Comparison of ENCODE assay signal across 8 cellular contexts in genomic region chr16:80804451-80805383, GRCh38. TPM values are rescaled to one million over a fixed set of nuclear protein-coding genes. Genes with fewer than 3 reads are reported as not detected.
DNase-seq lines count a peak whose midpoint lies in the region; ATAC-seq and TF ChIP-seq lines count a peak whose summit lies in the region.

Gene CDYL2 (minus strand): TSS chr16:80804598. CDS start chr16:80804173, 425 bp downstream.

- no peaks in the 10 kb centered on the region for H3K9me3 ChIP-seq in neural progenitor cell (ENCODE audit: low read depth)

- peaks cover 12% of the 10 kb centered on the region for H3K9me3 Mint-ChIP-seq in activated T-cell treated with anti-CD3 and anti-CD28 coated beads, Interleukin-2, amount 50 U/mL, for 24 hours
- no peaks in the 10 kb centered on the region for H3K9me3 Mint-ChIP-seq in neural progenitor cell

- H3K27ac ChIP-seq in neural progenitor cell: no peak within 1 kb of the TSS

- no peaks in the 10 kb centered on the region for H4K20me1 ChIP-seq in neural progenitor cell (ENCODE audit: low read depth)

- DNase-seq in DMS53 treated with DMSO at 0.1 percent for 48 hours (lab: John Stamatoyannopoulos, UW; ENCODE audit: unreplicated experiment) (peak; percentile 13), M059J (ENCODE audit: low read depth) (peak; percentile 28), fibroblast of mammary gland (ENCODE audit: low read depth) (no peak), neural progenitor cell (ENCODE audit: low spot score) (peak; percentile 75), NCI-H2029 treated with DMSO at 0.1 percent for 48 hours (lab: John Stamatoyannopoulos, UW) (no peak), HK-2 (ENCODE audit: unreplicated experiment) (no peak)
- DNase-seq in activated T-cell treated with anti-CD3 and anti-CD28 coated beads, Interleukin-2, amount 50 U/mL, for 24 hours: peak; percentile 71

- peaks cover 4% of the 10 kb centered on the region for H3F3A ChIP-seq in neural progenitor cell (ENCODE audit: low read depth)

- H3K36me3 ChIP-seq in neural progenitor cell: no peaks in the 10 kb centered on the region

- H2AFZ ChIP-seq in neural progenitor cell (replicated peaks): peak within 1 kb of the TSS; percentile 92

- H3K4me3 Mint-ChIP-seq in activated T-cell treated with anti-CD3 and anti-CD28 coated beads, Interleukin-2, amount 50 U/mL, for 24 hours: peak within 1 kb of the TSS; percentile 90
- H3K4me3 Mint-ChIP-seq in neural progenitor cell: peak within 1 kb of the TSS; percentile 95

- no peaks in the 10 kb centered on the region for H3K4me1 ChIP-seq in neural progenitor cell

- H3K27me3 ChIP-seq in neural progenitor cell: peaks cover 89% of the 10 kb centered on the region

- H3K79me2 ChIP-seq in neural progenitor cell (ENCODE audit: low read depth): no peaks in the 10 kb centered on the region

- peaks cover 6% of the 10 kb centered on the region for H3K36me3 Mint-ChIP-seq in activated T-cell treated with anti-CD3 and anti-CD28 coated beads, Interleukin-2, amount 50 U/mL, for 24 hours (ENCODE audit: low read depth)
- peaks cover 3% of the 10 kb centered on the region for H3K36me3 Mint-ChIP-seq in neural progenitor cell

- peaks cover 56% of the 10 kb centered on the region for H3K4me1 Mint-ChIP-seq in activated T-cell treated with anti-CD3 and anti-CD28 coated beads, Interleukin-2, amount 50 U/mL, for 24 hours (ENCODE audit: low read depth)
- H3K4me1 Mint-ChIP-seq in neural progenitor cell: no peaks in the 10 kb centered on the region

- ATAC-seq in GM21619 (IDR thresholded peaks at IDR 0.05; ENCODE audit: unreplicated experiment): peak; percentile 75

- H3K4me3 ChIP-seq in fibroblast of mammary gland (ENCODE audit: control insufficient read depth, low read depth, low read length) (peak within 1 kb of the TSS; percentile 58), neural progenitor cell (peak within 1 kb of the TSS; percentile 93)

- peaks cover 3% of the 10 kb centered on the region for H3K27me3 Mint-ChIP-seq in activated T-cell treated with anti-CD3 and anti-CD28 coated beads, Interleukin-2, amount 50 U/mL, for 24 hours
- peaks cover 10% of the 10 kb centered on the region for H3K27me3 Mint-ChIP-seq in neural progenitor cell (ENCODE audit: insufficient read depth, low read depth)

- no peak within 1 kb of the TSS for H3K9ac ChIP-seq in neural progenitor cell

- H3K27ac Mint-ChIP-seq in activated T-cell treated with anti-CD3 and anti-CD28 coated beads, Interleukin-2, amount 50 U/mL, for 24 hours: peak within 1 kb of the TSS; percentile 94
- no peak within 1 kb of the TSS for H3K27ac Mint-ChIP-seq in neural progenitor cell

- TF ChIP-seq CTCF in fibroblast of mammary gland (conservative IDR thresholded peaks at IDR 0.05; ENCODE audit: control insufficient read depth, insufficient read depth, low read depth, low read length) (no peak), neural progenitor cell (IDR thresholded peaks at IDR 0.05) (no peak)

- peak within 1 kb of the TSS; percentile 87 for H3K4me2 ChIP-seq in neural progenitor cell

RNA-seq across cellular contexts. Expression of gene CDYL2, which starts in this region (rescaled TPM):
- total RNA-seq in M059J (2014; rRNA removed; shearing (Covaris generic)): 10.1 and 11.1 TPM in 2 replicates
- total RNA-seq in neural progenitor cell (ENCODE audit: low replicate concordance): 4.8 and 4.9 TPM in 2 replicates

Comparison
In these comparisons a context has a peak if more than half of its experiments do, and no peak if none do; other contexts are left out.
1. DNase-seq: peak in DMS53 treated with DMSO at 0.1 percent for 48 hours (single experiment), M059J (single experiment), activated T-cell treated with anti-CD3 and anti-CD28 coated beads, Interleukin-2, amount 50 U/mL, for 24 hours (single experiment) and neural progenitor cell (single experiment); none in fibroblast of mammary gland (single experiment), NCI-H2029 treated with DMSO at 0.1 percent for 48 hours (single experiment) and HK-2 (single experiment).